Comparison of ENCODE assay signal across 8 cellular contexts in genomic region chr17:2070241-2071023, GRCh38. TPM values are rescaled to one million over a fixed set of nuclear protein-coding genes. Genes with fewer than 3 reads are reported as not detected.
DNase-seq lines count a peak whose midpoint lies in the region; ATAC-seq, FAIRE-seq and TF ChIP-seq lines count a peak whose summit lies in the region.

No MANE protein-coding gene starts in this region.

- POLR2A ChIA-PET in GM10248 (lab: Yijun Ruan, JAX) = interaction anchor here (0.9 to 1.6 kb wide), 5 partner anchors 14 to 168 kb away, joined by 3 to 4 read pairs (median 3); no protein-coding TSS in a partner anchor

- TF ChIP-seq CTCF in GM10248 (IDR thresholded peaks at IDR 0.05; ENCODE audit: control extremely low read depth, extremely low read depth, low read depth, missing control alignments) (no peak), adrenal gland (IDR thresholded peaks at IDR 0.05) (no peak)

- H3K27me3 ChIP-seq in adrenal gland (no peaks in the 10 kb centered on the region), small intestine (ENCODE audit: control insufficient read depth in 2 of 2, insufficient read depth in 2 of 2, low read length in 2 of 2) (no peaks in the 10 kb centered on the region)

- FAIRE-seq in small intestine (lab: Jason Lieb, UNC) = no peak

- H3K9me3 ChIP-seq in adrenal gland (replicated peaks in 1 of 3) (no peaks in the 10 kb centered on the region), small intestine (ENCODE audit: control insufficient read depth, low read depth) (no peaks in the 10 kb centered on the region)

- H3K27ac ChIP-seq in adrenal gland (peak overlapping the region in 4 of 5 donors; percentile 71 to 91 (median 82)), small intestine (ENCODE audit: low read depth in 1 of 2, low read length in 1 of 2) (peak overlapping the region; percentile 63 to 89)

- TF ChIP-seq POLR2A in adrenal gland (IDR thresholded peaks at IDR 0.05) = no peak

- peak; percentile 84 for DNase-seq in GM10248 (ENCODE audit: extremely low spot score)
- no peak for DNase-seq in adrenal gland
- no peak for DNase-seq in small intestine
- DNase-seq in ecto neural progenitor cell (ENCODE audit: low spot score) = no peak
- no peak for DNase-seq in GDM1 (lab: John Stamatoyannopoulos, UW)
- no peak for DNase-seq in GM03348 (ENCODE audit: low spot score)

- CTCF ChIA-PET in GM10248 (lab: Yijun Ruan, JAX) = interaction anchor here (1.1 to 10.3 kb wide), 8 partner anchors 10 to 175 kb away, joined by 4 to 107 read pairs (median 14); no protein-coding TSS in a partner anchor

- ATAC-seq in GM19468 (IDR thresholded peaks at IDR 0.05; ENCODE audit: extremely low read depth, unreplicated experiment) (peak; percentile 50), HG03442 (IDR thresholded peaks at IDR 0.05; ENCODE audit: unreplicated experiment) (peak; percentile 81)

- H3K4me1 ChIP-seq in adrenal gland (replicated peaks in 1 of 2) (peaks cover 6 to 40% of the 10 kb centered on the region in 2 donors), small intestine (ENCODE audit: control insufficient read depth in 2 of 2, insufficient read depth in 1 of 2, low read depth in 1 of 2, low read length in 1 of 2) (peaks cover 0 to 10% of the 10 kb centered on the region in 2 donors)

- intact Hi-C loops in adrenal gland (cut with DNase I) = no loop called here

- peaks cover 0 to 8% of the 10 kb centered on the region in 2 donors for H3K36me3 ChIP-seq in adrenal gland (replicated peaks in 1 of 2)
- no peaks in the 10 kb centered on the region for H3K36me3 ChIP-seq in small intestine (ENCODE audit: control insufficient read depth in 2 of 2, insufficient read depth in 2 of 2, low read length in 2 of 2)

- 81 to 92% (median 85%) methylated on average over 6 to 13 of the region's 13 CpGs for WGBS in adrenal gland, 4 donors
- WGBS in small intestine, 3 donors = 57 to 75% (median 74%) methylated on average over 13 of the region's 13 CpGs

- H3K4me3 ChIP-seq in adrenal gland (no peak overlapping the region), small intestine (ENCODE audit: low read depth in 1 of 2, low read length in 2 of 2) (no peak overlapping the region)

RNA-seq across cellular contexts. Expression of gene HIC1, which starts 15.5 kb away (rescaled TPM):
- 10 to 100 TPM in 7 of 8 donors, 1 to 10 TPM in 1; 9.8 to 61.8 (median 31.5) TPM for total RNA-seq in adrenal gland
- polyA plus RNA-seq in adrenal gland (10 to 100 TPM in 1 of 3 donors, 1 to 10 TPM in 1, under 1 TPM in 1; 0.92 to 16.7 (median 7.7) TPM), small intestine (1 to 10 TPM in 2 of 3 donors, under 1 TPM in 1; 0.89 to 6.9 (median 6.2) TPM)

RNA-seq across cellular contexts. Expression of gene OVCA2, which starts 28.6 kb away (rescaled TPM):
- total RNA-seq in adrenal gland = 10 to 100 TPM; 37.2 to 75.9 (median 55.6) TPM
- polyA plus RNA-seq in adrenal gland (100 to 1,000 TPM in 2 of 3 donors, 10 to 100 TPM in 1; 57.5 to 155 (median 102) TPM), small intestine (10 to 100 TPM; 65.9 to 90.5 (median 80.1) TPM)

RNA-seq across cellular contexts. Expression of gene DPH1, which starts 40.5 kb away (rescaled TPM):
- total RNA-seq in adrenal gland = 10 to 100 TPM; 37.7 to 65.3 (median 57.7) TPM
- polyA plus RNA-seq in adrenal gland (100 to 1,000 TPM in 1 of 3 donors, 10 to 100 TPM in 2; 34.3 to 100 (median 69.7) TPM), small intestine (10 to 100 TPM; 11.6 to 19.2 (median 12.5) TPM)

RNA-seq across cellular contexts. Expression of gene RTN4RL1, which starts 45.3 kb away (rescaled TPM):
- total RNA-seq in adrenal gland = 1 to 10 TPM; 5.1 to 9.4 (median 8.0) TPM
- 1 to 10 TPM; 1.8 to 2.4 (median 1.9) TPM for polyA plus RNA-seq in adrenal gland
- 1 to 10 TPM in 1 of 3 donors, not detected in 2; 1.0 TPM for polyA plus RNA-seq in small intestine
